Comparison of ENCODE assay signal across 30 cellular contexts in the genomic region with DNA sequence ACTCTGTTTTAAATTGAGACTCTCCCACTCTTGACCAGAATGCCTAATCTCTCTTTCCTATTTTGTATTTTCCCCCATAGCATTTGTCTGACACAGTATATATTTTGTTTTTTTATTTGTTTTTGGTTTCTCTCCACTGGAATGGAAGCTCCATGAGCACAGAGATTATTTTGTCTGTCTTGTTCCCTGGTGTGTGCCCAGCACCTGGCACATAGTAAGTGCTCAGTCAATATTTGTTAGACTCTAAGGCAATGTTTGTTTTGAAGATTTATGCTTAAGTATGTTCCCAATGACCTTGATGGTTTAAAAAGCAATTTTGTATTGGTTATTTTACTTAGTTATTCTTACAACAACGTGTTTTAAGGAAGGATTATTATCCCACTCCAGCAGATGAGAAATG.
"Had no signal": no experiment of that assay in that cellular context is flagged by ENCODE, and none has a peak within 500 bp of the region (broad histone marks: within the 10 kb centered on the region; RNA-seq: fewer than 3 reads in every experiment).

No MANE protein-coding gene starts in this region.

- ATAC-seq: activated CD8-positive, alpha-beta T cell treated with anti-CD3 and anti-CD28 coated beads for 36 hours; activated T-cell treated with anti-CD3 and anti-CD28 coated beads, Interleukin-2, amount 50 U/mL, for 72 hours; activated T-helper 17 cell treated with anti-CD3 and anti-CD28 coated beads, Interleukin-2, amount 50 U/mL, for 72 hours; PC-3 had no signal

- H3K4me3 ChIP-seq: Peyer's patch, SJCRH30, SK-N-MC had no signal

- DNase-seq: activated CD4-positive, alpha-beta T cell treated with anti-CD3 and anti-CD28 coated beads, Interleukin-2, amount 10 ng/mL, durations not matched to agents 24 days and 14 days; activated CD4-positive, alpha-beta T cell treated with anti-CD3 and anti-CD28 coated beads, Interleukin-2, amount 50 U/mL, for 4 hours; activated CD8-positive, alpha-beta T cell treated with anti-CD3 and anti-CD28 coated beads for 36 hours; activated effector memory CD4-positive, alpha-beta T cell treated with anti-CD3 and anti-CD28 coated beads, Interleukin-2, amount 50 U/mL, for 16 hours; activated naive CD4-positive, alpha-beta T cell; activated naive CD4-positive, alpha-beta T cell treated with anti-CD3 and anti-CD28 coated beads, Interleukin-2, amount 50 U/mL, for 16 hours; activated naive CD8-positive, alpha-beta T cell treated with anti-CD3 and anti-CD28 coated beads for 36 hours; activated T-cell treated with anti-CD3 and anti-CD28 coated beads, Interleukin-2, amount 50 U/mL, for 1 hour; activated T-cell treated with anti-CD3 and anti-CD28 coated beads, Interleukin-2, amount 50 U/mL, for 72 hours; amniotic stem cell; aorta; brain microvascular endothelial cell; central memory CD4-positive, alpha-beta T cell; NCI-H1092 treated with DMSO at 0.1 percent for 48 hours; NCI-H1417; NCI-H146; NCI-H187; NCI-H2081 treated with DMSO at 0.1 percent for 48 hours; NCI-H345; NCI-H524 treated with DMSO at 0.1 percent for 48 hours; NCI-H82; NK-92 treated with Interleukin-12 subunit alpha and Interleukin-12 subunit beta, amount 100 ng/mL, for 24 hours; PC-3; Peyer's patch; RPMI8226; SJCRH30; T1000 had no signal

- H3K27ac ChIP-seq: brain microvascular endothelial cell, KMS-11, Peyer's patch, SJCRH30, SK-N-MC had no signal
